ENCODE assay signal across 20 cellular contexts in genomic region chr10:47286591-47287325, GRCh38. TPM values are rescaled to one million over a fixed set of nuclear protein-coding genes. Genes with fewer than 3 reads are reported as not detected.
DNase-seq lines count a peak whose midpoint lies in the region; ATAC-seq and TF ChIP-seq lines count a peak whose summit lies in the region.
"Had no signal": no experiment of that assay in that cellular context is flagged by ENCODE, and none has a peak within 500 bp of the region (broad histone marks: within the 10 kb centered on the region; RNA-seq: fewer than 3 reads in every experiment).

No MANE protein-coding gene starts in this region.

- H3K27me3 ChIP-seq in DND-41 (ENCODE audit: insufficient read depth, low read length, poor library complexity) (no peaks in the 10 kb centered on the region), endodermal cell (ENCODE audit: control insufficient read depth, insufficient read depth, low read length, poor library complexity, severe bottlenecking) (no peaks in the 10 kb centered on the region), neuronal stem cell (ENCODE audit: control insufficient read depth in 3 of 3, insufficient read depth in 3 of 3, low read depth in 1 of 3, low read length in 3 of 3) (peaks cover 0 to 5% (median 0%) of the 10 kb centered on the region in 3 experiments), dorsolateral prefrontal cortex (no peaks in the 10 kb centered on the region), transverse colon (no peaks in the 10 kb centered on the region)
- H3K27me3 ChIP-seq: gastroesophageal sphincter had no signal

- H3K79me1 ChIP-seq in neuronal stem cell (ENCODE audit: low read depth, low read length): no peaks in the 10 kb centered on the region

- H3K36me3 ChIP-seq in DND-41 (ENCODE audit: insufficient read depth, low read length): no peaks in the 10 kb centered on the region
- no peaks in the 10 kb centered on the region for H3K36me3 ChIP-seq in endodermal cell (ENCODE audit: control insufficient read depth, insufficient read depth, low read length)
- H3K36me3 ChIP-seq in neuronal stem cell (replicated peaks in 1 of 2; ENCODE audit: control insufficient read depth in 2 of 2, insufficient read depth in 2 of 2, low read length in 2 of 2): no peaks in the 10 kb centered on the region
- no peaks in the 10 kb centered on the region for H3K36me3 ChIP-seq in transverse colon
- H3K36me3 ChIP-seq: esophagus muscularis mucosa, gastroesophageal sphincter had no signal

- H3K23ac ChIP-seq in neuronal stem cell (ENCODE audit: low read depth, low read length, poor library complexity): no peak overlapping the region

- H3K4me3 Mint-ChIP-seq in activated CD8-positive, alpha-beta memory T cell treated with anti-CD3 and anti-CD28 coated beads, Interleukin-2, amount 10 ng/mL, durations not matched to agents 7 days and 5 days: no peak overlapping the region
- H3K4me3 Mint-ChIP-seq in endodermal cell: no peak overlapping the region
- H3K4me3 Mint-ChIP-seq: HFFc6, IgD-negative memory B cell had no signal

- no peak overlapping the region for H2BK5ac ChIP-seq in neuronal stem cell (ENCODE audit: low read length)

- H3K27ac ChIP-seq in DND-41 (ENCODE audit: low read length) (peak overlapping the region; percentile 61), endodermal cell (ENCODE audit: low read depth, low read length) (no peak overlapping the region), neuronal stem cell (replicated peaks; ENCODE audit: low read length) (no peak overlapping the region), dorsolateral prefrontal cortex (no peak overlapping the region), transverse colon (no peak overlapping the region)
- H3K27ac ChIP-seq: esophagus muscularis mucosa, gastroesophageal sphincter, HL-60, psoas muscle had no signal

- H3K4me2 ChIP-seq in DND-41 (ENCODE audit: insufficient read depth, low read length): no peak overlapping the region
- H3K4me2 ChIP-seq in neuronal stem cell (ENCODE audit: insufficient read depth, low read length, poor library complexity, severe bottlenecking): no peak overlapping the region
- H3K4me2 ChIP-seq: smooth muscle cell had no signal

- H3K4ac ChIP-seq in neuronal stem cell (ENCODE audit: low read length): no peak overlapping the region

- H2AK5ac ChIP-seq in neuronal stem cell (ENCODE audit: low read depth, low read length): no peak overlapping the region

- no peaks in the 10 kb centered on the region for H4K20me1 ChIP-seq in DND-41 (ENCODE audit: insufficient read depth, low read length)

- H3K9me3 Mint-ChIP-seq in activated CD8-positive, alpha-beta memory T cell treated with anti-CD3 and anti-CD28 coated beads, Interleukin-2, amount 10 ng/mL, durations not matched to agents 7 days and 5 days (ENCODE audit: low read depth): no peaks in the 10 kb centered on the region
- H3K9me3 Mint-ChIP-seq in endodermal cell: no peaks in the 10 kb centered on the region
- H3K9me3 Mint-ChIP-seq: CD8-positive, alpha-beta memory T cell; HFFc6; IgD-negative memory B cell had no signal

- no peak overlapping the region for H2BK120ac ChIP-seq in neuronal stem cell (ENCODE audit: low read depth, low read length)

- WGBS in endodermal cell (ENCODE audit: insufficient coverage in 1 of 2, insufficient read length in 1 of 2), 2 experiments: 88 to 100% methylated on average over 1 to 4 of the region's 4 CpGs
- WGBS in neuronal stem cell (ENCODE audit: extremely low coverage in 2 of 2, insufficient read length in 2 of 2, insufficient replicate concordance in 1 of 2), 2 donors: no CpG with 5 or more reads among the region's 4 CpGs
- whole genome bisulfite sequencing in transverse colon (ENCODE audit: low coverage in 1 of 2), 2 donors: 83 to 86% methylated on average over 1 to 4 of the region's 4 CpGs

- H2BK15ac ChIP-seq in neuronal stem cell (ENCODE audit: low read length): no peak overlapping the region

- no peak overlapping the region for H3K27ac Mint-ChIP-seq in activated CD8-positive, alpha-beta memory T cell treated with anti-CD3 and anti-CD28 coated beads, Interleukin-2, amount 10 ng/mL, durations not matched to agents 7 days and 5 days
- no peak overlapping the region for H3K27ac Mint-ChIP-seq in endodermal cell
- H3K27ac Mint-ChIP-seq: HFFc6, IgD-negative memory B cell had no signal

- in situ Hi-C loops in transverse colon (cut with MboI; ENCODE audit: low pct_ligation_motif_present in 1 of 4, low pct_unique_long_range_greater_than_20kb in 1 of 4, low sequenced_read_pairs in 3 of 4): no loop called here

- H3K27me3 Mint-ChIP-seq in activated CD8-positive, alpha-beta memory T cell treated with anti-CD3 and anti-CD28 coated beads, Interleukin-2, amount 10 ng/mL, durations not matched to agents 7 days and 5 days: no peaks in the 10 kb centered on the region
- H3K27me3 Mint-ChIP-seq in endodermal cell (ENCODE audit: insufficient read depth): peaks cover 19% of the 10 kb centered on the region

- H4K8ac ChIP-seq in neuronal stem cell (ENCODE audit: low read depth, low read length): no peak overlapping the region

- no peaks in the 10 kb centered on the region for H3K79me2 ChIP-seq in DND-41 (ENCODE audit: insufficient read depth, low read length)

- no peak for TF ChIP-seq EP300 in transverse colon (IDR thresholded peaks at IDR 0.05; ENCODE audit: low read depth)

- no peak overlapping the region for H3K4me3 ChIP-seq in DND-41 (ENCODE audit: low read depth in 1 of 2, low read length in 2 of 2)
- H3K4me3 ChIP-seq in endodermal cell (ENCODE audit: low read length): no peak overlapping the region
- no peak overlapping the region for H3K4me3 ChIP-seq in neuronal stem cell (ENCODE audit: low read length in 2 of 2)
- H3K4me3 ChIP-seq in dorsolateral prefrontal cortex: no peak overlapping the region
- no peak overlapping the region for H3K4me3 ChIP-seq in transverse colon
- H3K4me3 ChIP-seq: esophagus muscularis mucosa, gastroesophageal sphincter, psoas muscle, smooth muscle cell had no signal

- H3K4me1 ChIP-seq in DND-41 (ENCODE audit: insufficient read depth, low read length): peaks cover 21% of the 10 kb centered on the region
- H3K4me1 ChIP-seq in endodermal cell (ENCODE audit: control insufficient read depth, insufficient read depth, low read length): no peaks in the 10 kb centered on the region
- H3K4me1 ChIP-seq in neuronal stem cell (ENCODE audit: control insufficient read depth in 2 of 2, insufficient read depth in 1 of 2, low read depth in 1 of 2, low read length in 2 of 2): peaks cover 0 to 3% of the 10 kb centered on the region in 2 donors
- peaks cover 0 to 4% (median 0%) of the 10 kb centered on the region in 4 donors for H3K4me1 ChIP-seq in transverse colon
- H3K4me1 ChIP-seq: gastroesophageal sphincter, psoas muscle had no signal

- no peak for ATAC-seq in activated CD8-positive, alpha-beta memory T cell treated with anti-CD3 and anti-CD28 coated beads, Interleukin-2, amount 10 ng/mL, durations not matched to agents 7 days and 5 days
- ATAC-seq in DND-41 (ENCODE audit: insufficient read depth, low read depth): peak; percentile 65
- ATAC-seq: gastroesophageal sphincter had no signal

- peak; percentile 34 for DNase-seq in activated CD8-positive, alpha-beta memory T cell treated with anti-CD3 and anti-CD28 coated beads, Interleukin-2, amount 10 ng/mL, durations not matched to agents 7 days and 5 days
- no peak for DNase-seq in activated CD8-positive, alpha-beta memory T cell treated with anti-CD3 and anti-CD28 coated beads, Interleukin-2, amount 50 U/mL, for 48 hours
- DNase-seq in DND-41 (no peak), endodermal cell (peak; percentile 38), neuronal stem cell (ENCODE audit: low spot score) (no peak), dorsolateral prefrontal cortex (no peak), dermis blood vessel endothelial cell (no peak), transverse colon (no peak)
- DNase-seq: effector CD8-positive, alpha-beta T cell; HFFc6; NCI-H1930; NCI-H446 treated with DMSO at 0.1 percent for 48 hours; psoas muscle had no signal

- no peaks in the 10 kb centered on the region for H3K9me3 ChIP-seq in DND-41 (ENCODE audit: insufficient read depth, low read length, severe bottlenecking)
- H3K9me3 ChIP-seq in endodermal cell (ENCODE audit: control insufficient read depth, low read length): no peaks in the 10 kb centered on the region
- peaks cover 0 to 2% of the 10 kb centered on the region in 2 donors for H3K9me3 ChIP-seq in neuronal stem cell (replicated peaks in 1 of 2; ENCODE audit: control insufficient read depth in 2 of 2, insufficient read depth in 1 of 2, low read depth in 1 of 2, low read length in 2 of 2)
- H3K9me3 ChIP-seq in transverse colon: no peaks in the 10 kb centered on the region
- H3K9me3 ChIP-seq: esophagus muscularis mucosa, gastroesophageal sphincter, psoas muscle had no signal

- TF ChIP-seq CTCF in DND-41 (IDR thresholded peaks at IDR 0.05; ENCODE audit: borderline replicate concordance, extremely low read depth, low read length, poor library complexity, severe bottlenecking) (no peak), endodermal cell (conservative IDR thresholded peaks at IDR 0.05) (no peak), dorsolateral prefrontal cortex (IDR thresholded peaks at IDR 0.05 in 54 of 56, conservative IDR thresholded peaks at IDR 0.05 in 2 of 56; ENCODE audit: low read depth in 1 of 56, partially characterized antibody in 56 of 56) (no peak), transverse colon (IDR thresholded peaks at IDR 0.05) (no peak)

- H3K18ac ChIP-seq in neuronal stem cell (ENCODE audit: low read length): no peak overlapping the region

- H2AFZ ChIP-seq in DND-41 (ENCODE audit: low read depth, low read length): peak overlapping the region; percentile 45; the same call in 1 of the 2 replicates
- peak overlapping the region; percentile 11 for H2AFZ ChIP-seq in neuronal stem cell (ENCODE audit: low read length)

- CTCF ChIA-PET in activated CD8-positive, alpha-beta memory T cell treated with anti-CD3 and anti-CD28 coated beads, Interleukin-2, amount 10 ng/mL, durations not matched to agents 7 days and 5 days (lab: Charles Lee): interaction anchor here (2.2 kb wide), 1 partner anchor 239 kb away, joined by 6 read pairs; no protein-coding TSS in a partner anchor

- H3K36me3 Mint-ChIP-seq in activated CD8-positive, alpha-beta memory T cell treated with anti-CD3 and anti-CD28 coated beads, Interleukin-2, amount 10 ng/mL, durations not matched to agents 7 days and 5 days: no peaks in the 10 kb centered on the region
- no peaks in the 10 kb centered on the region for H3K36me3 Mint-ChIP-seq in endodermal cell (ENCODE audit: low read depth)
- H3K36me3 Mint-ChIP-seq: CD8-positive, alpha-beta memory T cell; IgD-negative memory B cell had no signal

- no peak overlapping the region for H2BK12ac ChIP-seq in neuronal stem cell (ENCODE audit: low read length)

- intact Hi-C loops in dorsolateral prefrontal cortex (cut with DNase I) (no loop called here), transverse colon (cut with DNase I; ENCODE audit: low total_unique reads) (no loop called here)

- H3K9ac ChIP-seq in DND-41 (ENCODE audit: low read depth, low read length) (no peak overlapping the region), endodermal cell (ENCODE audit: extremely low read depth, low read length, poor library complexity, severe bottlenecking) (no peak overlapping the region), neuronal stem cell (ENCODE audit: low read depth, low read length, poor library complexity) (no peak overlapping the region)

- H3K4me1 Mint-ChIP-seq in activated CD8-positive, alpha-beta memory T cell treated with anti-CD3 and anti-CD28 coated beads, Interleukin-2, amount 10 ng/mL, durations not matched to agents 7 days and 5 days: peaks cover 16% of the 10 kb centered on the region
- no peaks in the 10 kb centered on the region for H3K4me1 Mint-ChIP-seq in endodermal cell

- no peak overlapping the region for H3K14ac ChIP-seq in neuronal stem cell (ENCODE audit: low read length)

- TF ChIP-seq POLR2A in transverse colon (IDR thresholded peaks at IDR 0.05): no peak

- no peak overlapping the region for H4K91ac ChIP-seq in neuronal stem cell (ENCODE audit: low read depth, low read length, poor library complexity)

RNA-seq across cellular contexts. Expression of gene GDF10, which starts 13.2 kb away (rescaled TPM):
- total RNA-seq in activated CD8-positive, alpha-beta memory T cell treated with anti-CD3 and anti-CD28 coated beads, Interleukin-2, amount 10 ng/mL, durations not matched to agents 7 days and 5 days: under 1 TPM in 1 of 2 experiments, not detected in 1; 0.45 TPM
- total RNA-seq in endodermal cell: not detected
- polyA plus RNA-seq in endodermal cell (2013, experiment 1 of 2): 12.8 TPM
- polyA plus RNA-seq in endodermal cell (2013, experiment 2 of 2): 8.9 TPM
- 1.3 TPM for polyA plus RNA-seq in neuronal stem cell (2013, experiment 1 of 2)
- 1.5 TPM for polyA plus RNA-seq in neuronal stem cell (2013, experiment 2 of 2)
- 10 to 100 TPM in 28 of 120 experiments, 1 to 10 TPM in 92; 3.4 to 13.9 (median 8.0) TPM for total RNA-seq in dorsolateral prefrontal cortex
- total RNA-seq in dermis blood vessel endothelial cell: not detected in 2 replicates
- 1 to 10 TPM in 1 of 4 donors, under 1 TPM in 2, not detected in 1; 0.79 to 1.2 (median 1.00) TPM for total RNA-seq in transverse colon
- total RNA-seq: HFFc6 had no signal
- polyA plus RNA-seq: IgD-negative memory B cell had no signal

RNA-seq across cellular contexts. Expression of gene GDF2, which starts 35.5 kb away (rescaled TPM):
- not detected for total RNA-seq in activated CD8-positive, alpha-beta memory T cell treated with anti-CD3 and anti-CD28 coated beads, Interleukin-2, amount 10 ng/mL, durations not matched to agents 7 days and 5 days
- total RNA-seq in endodermal cell (not detected), dorsolateral prefrontal cortex (under 1 TPM in 1 of 120 experiments, not detected in 119; 0.30 TPM), dermis blood vessel endothelial cell (not detected in 2 replicates), transverse colon (not detected)
- polyA plus RNA-seq in endodermal cell (2013, experiment 1 of 2): not detected
- polyA plus RNA-seq in endodermal cell (2013, experiment 2 of 2): not detected
- polyA plus RNA-seq in neuronal stem cell (2013, experiment 1 of 2): not detected
- not detected for polyA plus RNA-seq in neuronal stem cell (2013, experiment 2 of 2)
- total RNA-seq: CD8-positive, alpha-beta memory T cell; esophagus muscularis mucosa; gastroesophageal sphincter; HFFc6; psoas muscle; smooth muscle cell had no signal
- polyA plus RNA-seq: CD8-positive, alpha-beta memory T cell; IgD-negative memory B cell; neural cell; psoas muscle; smooth muscle cell had no signal

Comparison
In these comparisons a context has a peak if more than half of its experiments do, and no peak if none do; other contexts are left out.
1. DNase-seq: peak in activated CD8-positive, alpha-beta memory T cell treated with anti-CD3 and anti-CD28 coated beads, Interleukin-2, amount 10 ng/mL, durations not matched to agents 7 days and 5 days (single experiment) and endodermal cell (single experiment); none in activated CD8-positive, alpha-beta memory T cell treated with anti-CD3 and anti-CD28 coated beads, Interleukin-2, amount 50 U/mL, for 48 hours (single experiment), DND-41 (single experiment), neuronal stem cell (single experiment), dorsolateral prefrontal cortex (0 of 10), dermis blood vessel endothelial cell (single experiment) and transverse colon (single experiment).